12 cellular contexts compared by ENCODE assay signal in genomic region chr9:114914139-114914538, GRCh38. TPM values are rescaled to one million over a fixed set of nuclear protein-coding genes. Genes with fewer than 3 reads are reported as not detected.
A peak's percentile ranks its signal among the peaks of the same experiment; 100 is the strongest.
DNase-seq lines count a peak whose midpoint lies in the region; ATAC-seq and TF ChIP-seq lines count a peak whose summit lies in the region.
"Had no signal": no experiment of that assay in that cellular context is flagged by ENCODE, and none has a peak within 500 bp of the region (broad histone marks: within the 10 kb centered on the region; RNA-seq: fewer than 3 reads in every experiment).

No MANE protein-coding gene starts in this region.

- ATAC-seq in SK-N-SH treated with all-trans-retinoic acid at 6 μM for 48 hours, result peak; percentile 65
- no peak for ATAC-seq in HG03378 (IDR thresholded peaks at IDR 0.05; ENCODE audit: unreplicated experiment)

- in situ Hi-C loops in ACHN (cut with HindIII; ENCODE audit: low pct_ligation_motif_present, low pct_unique_long_range_greater_than_20kb, low sequenced_read_pairs), result no loop called here

- TF ChIP-seq CTCF in GM12865 (IDR thresholded peaks at IDR 0.05; ENCODE audit: insufficient read depth, low read depth, low read length, missing control alignments) (peak; percentile 28), epithelial cell of proximal tubule (conservative IDR thresholded peaks at IDR 0.05; ENCODE audit: low read depth, low read length) (peak; percentile 36)

- H3K4me3 ChIP-seq in GM12865 (ENCODE audit: low read depth, low read length) (no peak overlapping the region), epithelial cell of proximal tubule (ENCODE audit: low read depth, low read length) (no peak overlapping the region)
- H3K4me3 ChIP-seq: coronary artery had no signal

- peak; percentile 6 for DNase-seq in ACHN
- DNase-seq in GM12865 (ENCODE audit: low read depth), result no peak
- no peak for DNase-seq in epithelial cell of proximal tubule (ENCODE audit: low read depth)
- no peak for DNase-seq in MV-4-11 (lab: John Stamatoyannopoulos, UW)
- no peak for DNase-seq in amygdala (lab: John Stamatoyannopoulos, UW)
- DNase-seq in NK-92 treated with Interleukin-12 subunit alpha and Interleukin-12 subunit beta, amount 100 ng/mL, for 24 hours (lab: John Stamatoyannopoulos, UW), result no peak
- DNase-seq: activated effector memory CD4-positive, alpha-beta T cell treated with Interleukin-2 at 50 U/mL for 16 hours; NCI-H187 treated with DMSO at 0.1 percent for 48 hours had no signal

TF ChIP-seq in SK-N-SH treated with all-trans-retinoic acid at 6 μM for 48 hours, 23 proteins besides CTCF, POLR2A, EP300 and RAD21:
- TF ChIP-seq RARB (CRISPR knock-in tag; IDR thresholded peaks at IDR 0.05) (no peak), ZNF565 (CRISPR knock-in tag; conservative IDR thresholded peaks at IDR 0.05; ENCODE audit: low read depth) (no peak), BACH2 (CRISPR knock-in tag; IDR thresholded peaks at IDR 0.05; ENCODE audit: borderline replicate concordance) (no peak), GLIS3 (CRISPR knock-in tag; IDR thresholded peaks at IDR 0.05) (no peak), OSR1 (CRISPR knock-in tag; IDR thresholded peaks at IDR 0.05) (no peak), PPARA (CRISPR knock-in tag; IDR thresholded peaks at IDR 0.05; ENCODE audit: borderline replicate concordance) (no peak), POU6F1 (CRISPR knock-in tag; IDR thresholded peaks at IDR 0.05; ENCODE audit: borderline replicate concordance, low read depth) (no peak), ZNF70 (CRISPR knock-in tag; IDR thresholded peaks at IDR 0.05) (no peak), CSDC2 (CRISPR knock-in tag; IDR thresholded peaks at IDR 0.05) (no peak), PATZ1 (CRISPR knock-in tag; IDR thresholded peaks at IDR 0.05; ENCODE audit: borderline replicate concordance) (no peak), CSRNP3 (CRISPR knock-in tag; IDR thresholded peaks at IDR 0.05) (no peak), TSHZ2 (CRISPR knock-in tag; IDR thresholded peaks at IDR 0.05) (no peak), TCF4 (CRISPR knock-in tag; IDR thresholded peaks at IDR 0.05; ENCODE audit: borderline replicate concordance) (no peak), ARNTL (CRISPR knock-in tag; IDR thresholded peaks at IDR 0.05; ENCODE audit: borderline replicate concordance, low read depth) (no peak), ZFP30 (CRISPR knock-in tag; IDR thresholded peaks at IDR 0.05) (no peak), ESRRG (CRISPR knock-in tag; IDR thresholded peaks at IDR 0.05) (no peak)

RNA-seq across cellular contexts. Expression of gene TNFSF8, which starts 16.3 kb away (rescaled TPM):
- total RNA-seq in epithelial cell of proximal tubule, result not detected in 2 replicates
- total RNA-seq: pulmonary artery endothelial cell had no signal
